ENCODE assay signal across 1 cellular context in genomic region chr3:14301558-14301957, GRCh38.
TF ChIP-seq lines count a peak whose summit lies in the region.

No MANE protein-coding gene starts in this region.

TF ChIP-seq in HepG2, 621 proteins besides CTCF, POLR2A, EP300 and RAD21 (continued from another document and continues in another):
- no peak for TF ChIP-seq ZNF33A (CRISPR knock-in tag; IDR thresholded peaks at IDR 0.05; ENCODE audit: borderline replicate concordance)
- peak; percentile 31; the same call in 1 of the 2 replicates for TF ChIP-seq ZNF331 (CRISPR knock-in tag; IDR thresholded peaks at IDR 0.05)
- no peak for TF ChIP-seq FOXA3 (CRISPR knock-in tag; IDR thresholded peaks at IDR 0.05)
- no peak for TF ChIP-seq HOXA7 (CRISPR knock-in tag; IDR thresholded peaks at IDR 0.05)
- no peak for TF ChIP-seq REL (CRISPR knock-in tag; conservative IDR thresholded peaks at IDR 0.05)
- TF ChIP-seq NKX3-1 (CRISPR knock-in tag; IDR thresholded peaks at IDR 0.05) = no peak
- no peak for TF ChIP-seq ZNF792 (CRISPR knock-in tag; IDR thresholded peaks at IDR 0.05)
- no peak for TF ChIP-seq ZNF605 (CRISPR knock-in tag; IDR thresholded peaks at IDR 0.05)
- no peak for TF ChIP-seq CENPT (CRISPR knock-in tag; IDR thresholded peaks at IDR 0.05; ENCODE audit: low read depth)
- peak; percentile 29; the same call in 1 of the 2 replicates for TF ChIP-seq ZFX (CRISPR knock-in tag; IDR thresholded peaks at IDR 0.05; ENCODE audit: low read depth)
- TF ChIP-seq MATR3 (CRISPR knock-in tag; IDR thresholded peaks at IDR 0.05) = no peak
- no peak for TF ChIP-seq KAT7 (CRISPR knock-in tag; IDR thresholded peaks at IDR 0.05; ENCODE audit: borderline replicate concordance)
- TF ChIP-seq ZNF713 (CRISPR knock-in tag; IDR thresholded peaks at IDR 0.05) = no peak
- TF ChIP-seq, protein P1, sequence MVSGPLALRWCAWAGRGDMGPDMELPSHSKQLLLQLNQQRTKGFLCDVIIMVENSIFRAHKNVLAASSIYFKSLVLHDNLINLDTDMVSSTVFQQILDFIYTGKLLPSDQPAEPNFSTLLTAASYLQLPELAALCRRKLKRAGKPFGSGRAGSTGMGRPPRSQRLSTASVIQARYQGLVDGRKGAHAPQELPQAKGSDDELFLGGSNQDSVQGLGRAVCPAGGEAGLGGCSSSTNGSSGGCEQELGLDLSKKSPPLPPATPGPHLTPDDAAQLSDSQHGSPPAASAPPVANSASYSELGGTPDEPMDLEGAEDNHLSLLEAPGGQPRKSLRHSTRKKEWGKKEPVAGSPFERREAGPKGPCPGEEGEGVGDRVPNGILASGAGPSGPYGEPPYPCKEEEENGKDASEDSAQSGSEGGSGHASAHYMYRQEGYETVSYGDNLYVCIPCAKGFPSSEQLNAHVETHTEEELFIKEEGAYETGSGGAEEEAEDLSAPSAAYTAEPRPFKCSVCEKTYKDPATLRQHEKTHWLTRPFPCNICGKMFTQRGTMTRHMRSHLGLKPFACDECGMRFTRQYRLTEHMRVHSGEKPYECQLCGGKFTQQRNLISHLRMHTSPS (CRISPR knock-in tag; IDR thresholded peaks at IDR 0.05; ENCODE audit: low read depth) = no peak
- no peak for TF ChIP-seq NR1H2 (CRISPR knock-in tag; IDR thresholded peaks at IDR 0.05; ENCODE audit: borderline replicate concordance, low read depth)
- no peak for TF ChIP-seq PCBP1 (IDR thresholded peaks at IDR 0.05; ENCODE audit: borderline replicate concordance, low read depth, low read length)
- no peak for TF ChIP-seq ZXDC (CRISPR knock-in tag; IDR thresholded peaks at IDR 0.05)
- no peak for TF ChIP-seq REXO4 (CRISPR knock-in tag; IDR thresholded peaks at IDR 0.05; ENCODE audit: borderline replicate concordance)
- TF ChIP-seq ZNF615 (CRISPR knock-in tag; IDR thresholded peaks at IDR 0.05; ENCODE audit: borderline replicate concordance) = no peak
- TF ChIP-seq ZBTB4 (CRISPR knock-in tag; IDR thresholded peaks at IDR 0.05; ENCODE audit: borderline replicate concordance) = no peak
- no peak for TF ChIP-seq MAZ (IDR thresholded peaks at IDR 0.05; ENCODE audit: borderline replicate concordance, low read depth, low read length)
- no peak for TF ChIP-seq MAZ (CRISPR knock-in tag; IDR thresholded peaks at IDR 0.05; ENCODE audit: low read depth)
- TF ChIP-seq ZNF10 (CRISPR knock-in tag; IDR thresholded peaks at IDR 0.05; ENCODE audit: borderline replicate concordance, low read depth) = no peak
- TF ChIP-seq PAX8 (CRISPR knock-in tag; IDR thresholded peaks at IDR 0.05; ENCODE audit: borderline replicate concordance) = no peak
- TF ChIP-seq ZNF530 (CRISPR knock-in tag; IDR thresholded peaks at IDR 0.05; ENCODE audit: low read depth) = no peak
- no peak for TF ChIP-seq ZKSCAN8 (CRISPR knock-in tag; IDR thresholded peaks at IDR 0.05; ENCODE audit: borderline replicate concordance)
- TF ChIP-seq, protein P2, sequence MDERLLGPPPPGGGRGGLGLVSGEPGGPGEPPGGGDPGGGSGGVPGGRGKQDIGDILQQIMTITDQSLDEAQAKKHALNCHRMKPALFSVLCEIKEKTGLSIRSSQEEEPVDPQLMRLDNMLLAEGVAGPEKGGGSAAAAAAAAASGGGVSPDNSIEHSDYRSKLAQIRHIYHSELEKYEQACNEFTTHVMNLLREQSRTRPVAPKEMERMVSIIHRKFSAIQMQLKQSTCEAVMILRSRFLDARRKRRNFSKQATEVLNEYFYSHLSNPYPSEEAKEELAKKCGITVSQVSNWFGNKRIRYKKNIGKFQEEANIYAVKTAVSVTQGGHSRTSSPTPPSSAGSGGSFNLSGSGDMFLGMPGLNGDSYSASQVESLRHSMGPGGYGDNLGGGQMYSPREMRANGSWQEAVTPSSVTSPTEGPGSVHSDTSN (CRISPR knock-in tag; IDR thresholded peaks at IDR 0.05) = no peak
- no peak for TF ChIP-seq HMGA1 (CRISPR knock-in tag; conservative IDR thresholded peaks at IDR 0.05)
- 0 out of 2 replicates have a peak, but pooled peaks have one; percentile 19 for TF ChIP-seq MED1 (CRISPR knock-in tag; IDR thresholded peaks at IDR 0.05)
- TF ChIP-seq ZSCAN29 (CRISPR knock-in tag; conservative IDR thresholded peaks at IDR 0.05) = no peak
- no peak for TF ChIP-seq ZSCAN31 (CRISPR knock-in tag; IDR thresholded peaks at IDR 0.05; ENCODE audit: low read depth)
- peak; percentile 39; the same call in 1 of the 2 replicates for TF ChIP-seq ZNF12 (CRISPR knock-in tag; IDR thresholded peaks at IDR 0.05)
- TF ChIP-seq PTBP1 (IDR thresholded peaks at IDR 0.05; ENCODE audit: low read depth, low read length, poor library complexity, severe bottlenecking) = no peak
- TF ChIP-seq MED8 (CRISPR knock-in tag; IDR thresholded peaks at IDR 0.05; ENCODE audit: insufficient replicate concordance) = no peak
- no peak for TF ChIP-seq FIP1L1 (IDR thresholded peaks at IDR 0.05; ENCODE audit: borderline replicate concordance, insufficient read depth, low read depth, low read length)
- TF ChIP-seq, protein P3, sequence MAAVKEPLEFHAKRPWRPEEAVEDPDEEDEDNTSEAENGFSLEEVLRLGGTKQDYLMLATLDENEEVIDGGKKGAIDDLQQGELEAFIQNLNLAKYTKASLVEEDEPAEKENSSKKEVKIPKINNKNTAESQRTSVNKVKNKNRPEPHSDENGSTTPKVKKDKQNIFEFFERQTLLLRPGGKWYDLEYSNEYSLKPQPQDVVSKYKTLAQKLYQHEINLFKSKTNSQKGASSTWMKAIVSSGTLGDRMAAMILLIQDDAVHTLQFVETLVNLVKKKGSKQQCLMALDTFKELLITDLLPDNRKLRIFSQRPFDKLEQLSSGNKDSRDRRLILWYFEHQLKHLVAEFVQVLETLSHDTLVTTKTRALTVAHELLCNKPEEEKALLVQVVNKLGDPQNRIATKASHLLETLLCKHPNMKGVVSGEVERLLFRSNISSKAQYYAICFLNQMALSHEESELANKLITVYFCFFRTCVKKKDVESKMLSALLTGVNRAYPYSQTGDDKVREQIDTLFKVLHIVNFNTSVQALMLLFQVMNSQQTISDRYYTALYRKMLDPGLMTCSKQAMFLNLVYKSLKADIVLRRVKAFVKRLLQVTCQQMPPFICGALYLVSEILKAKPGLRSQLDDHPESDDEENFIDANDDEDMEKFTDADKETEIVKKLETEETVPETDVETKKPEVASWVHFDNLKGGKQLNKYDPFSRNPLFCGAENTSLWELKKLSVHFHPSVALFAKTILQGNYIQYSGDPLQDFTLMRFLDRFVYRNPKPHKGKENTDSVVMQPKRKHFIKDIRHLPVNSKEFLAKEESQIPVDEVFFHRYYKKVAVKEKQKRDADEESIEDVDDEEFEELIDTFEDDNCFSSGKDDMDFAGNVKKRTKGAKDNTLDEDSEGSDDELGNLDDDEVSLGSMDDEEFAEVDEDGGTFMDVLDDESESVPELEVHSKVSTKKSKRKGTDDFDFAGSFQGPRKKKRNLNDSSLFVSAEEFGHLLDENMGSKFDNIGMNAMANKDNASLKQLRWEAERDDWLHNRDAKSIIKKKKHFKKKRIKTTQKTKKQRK (IDR thresholded peaks at IDR 0.05; ENCODE audit: low read length) = no peak
- no peak for TF ChIP-seq ZBTB1 (CRISPR knock-in tag; IDR thresholded peaks at IDR 0.05; ENCODE audit: borderline replicate concordance)
- no peak for TF ChIP-seq ZNF546 (CRISPR knock-in tag; conservative IDR thresholded peaks at IDR 0.05)
- TF ChIP-seq MAF1 (CRISPR knock-in tag; IDR thresholded peaks at IDR 0.05; ENCODE audit: borderline replicate concordance) = no peak
- no peak for TF ChIP-seq ZNF75D (CRISPR knock-in tag; IDR thresholded peaks at IDR 0.05; ENCODE audit: borderline replicate concordance)
- TF ChIP-seq ZNF256 (CRISPR knock-in tag; conservative IDR thresholded peaks at IDR 0.05) = no peak
- TF ChIP-seq GABPB1 (CRISPR knock-in tag; IDR thresholded peaks at IDR 0.05) = no peak
- TF ChIP-seq SALL2 (CRISPR knock-in tag; IDR thresholded peaks at IDR 0.05) = no peak
- no peak for TF ChIP-seq ZBTB3 (CRISPR knock-in tag; IDR thresholded peaks at IDR 0.05; ENCODE audit: borderline replicate concordance, low read depth)
- TF ChIP-seq ZNF343 (CRISPR knock-in tag; IDR thresholded peaks at IDR 0.05) = no peak
- TF ChIP-seq, protein P4, sequence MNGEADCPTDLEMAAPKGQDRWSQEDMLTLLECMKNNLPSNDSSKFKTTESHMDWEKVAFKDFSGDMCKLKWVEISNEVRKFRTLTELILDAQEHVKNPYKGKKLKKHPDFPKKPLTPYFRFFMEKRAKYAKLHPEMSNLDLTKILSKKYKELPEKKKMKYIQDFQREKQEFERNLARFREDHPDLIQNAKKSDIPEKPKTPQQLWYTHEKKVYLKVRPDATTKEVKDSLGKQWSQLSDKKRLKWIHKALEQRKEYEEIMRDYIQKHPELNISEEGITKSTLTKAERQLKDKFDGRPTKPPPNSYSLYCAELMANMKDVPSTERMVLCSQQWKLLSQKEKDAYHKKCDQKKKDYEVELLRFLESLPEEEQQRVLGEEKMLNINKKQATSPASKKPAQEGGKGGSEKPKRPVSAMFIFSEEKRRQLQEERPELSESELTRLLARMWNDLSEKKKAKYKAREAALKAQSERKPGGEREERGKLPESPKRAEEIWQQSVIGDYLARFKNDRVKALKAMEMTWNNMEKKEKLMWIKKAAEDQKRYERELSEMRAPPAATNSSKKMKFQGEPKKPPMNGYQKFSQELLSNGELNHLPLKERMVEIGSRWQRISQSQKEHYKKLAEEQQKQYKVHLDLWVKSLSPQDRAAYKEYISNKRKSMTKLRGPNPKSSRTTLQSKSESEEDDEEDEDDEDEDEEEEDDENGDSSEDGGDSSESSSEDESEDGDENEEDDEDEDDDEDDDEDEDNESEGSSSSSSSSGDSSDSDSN (CRISPR knock-in tag; IDR thresholded peaks at IDR 0.05) = 0 out of 2 replicates have a peak, but pooled peaks have one; percentile 35
- TF ChIP-seq TRIM22 (IDR thresholded peaks at IDR 0.05) = no peak
- TF ChIP-seq HOXA9 (CRISPR knock-in tag; IDR thresholded peaks at IDR 0.05; ENCODE audit: borderline replicate concordance) = no peak
- TF ChIP-seq PAWR (CRISPR knock-in tag; IDR thresholded peaks at IDR 0.05; ENCODE audit: borderline replicate concordance) = no peak
- TF ChIP-seq SIX4 (CRISPR knock-in tag; IDR thresholded peaks at IDR 0.05) = no peak
- no peak for TF ChIP-seq HINFP (CRISPR knock-in tag; IDR thresholded peaks at IDR 0.05; ENCODE audit: low read depth)
- TF ChIP-seq KDM2A (CRISPR knock-in tag; IDR thresholded peaks at IDR 0.05; ENCODE audit: borderline replicate concordance, low read depth) = 0 out of 2 replicates have a peak, but pooled peaks have one; percentile 8
- no peak for TF ChIP-seq SMAD3 (CRISPR knock-in tag; IDR thresholded peaks at IDR 0.05)
